Comparison of ENCODE assay signal across 1 cellular context in the genomic region with DNA sequence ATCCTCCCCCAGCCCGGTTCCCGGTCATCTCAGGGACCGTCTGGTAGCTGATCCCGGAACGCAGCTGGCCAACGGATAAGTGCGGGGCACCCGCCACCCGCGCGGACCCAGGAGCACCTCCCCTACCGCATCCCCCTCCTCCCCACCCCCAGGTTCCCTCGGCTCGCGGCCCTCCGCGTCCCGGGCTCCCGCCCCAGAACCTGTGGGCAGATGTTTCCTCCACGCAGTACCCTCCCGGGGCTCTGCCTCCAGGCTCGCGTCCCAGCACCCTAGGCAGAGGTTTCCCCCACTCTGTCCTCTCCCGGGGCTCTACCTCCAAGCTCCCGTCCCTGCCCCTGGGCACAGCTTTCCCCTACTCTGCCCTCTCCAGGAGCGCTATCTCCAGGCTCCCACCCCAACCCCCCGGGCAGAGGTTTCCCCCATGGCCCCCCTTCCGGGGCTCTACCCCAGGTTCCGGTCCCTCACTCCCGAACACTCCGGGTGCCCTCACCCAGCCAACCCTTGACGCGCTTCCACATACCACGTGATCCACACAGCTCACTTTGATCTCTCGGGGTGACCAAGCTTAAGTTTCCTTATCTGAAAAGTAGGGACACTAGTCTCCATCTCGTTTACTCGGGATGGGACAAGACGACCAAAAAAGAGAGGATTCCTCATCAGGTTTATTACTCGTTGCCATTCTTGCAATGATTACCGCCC.
TF ChIP-seq lines count a peak whose summit lies in the region.

Gene CCDC38 (minus strand): TSS at position 83 of the 699 bp plus-strand sequence. CDS start 6,105 bp downstream, outside the sequence.

TF ChIP-seq in HCT116, 20 proteins besides CTCF, POLR2A, EP300 and RAD21:
- TF ChIP-seq ZBTB33 (IDR thresholded peaks at IDR 0.05; ENCODE audit: extremely low read depth, insufficient replicate concordance, low read length) (no peak), YY1 (IDR thresholded peaks at IDR 0.05; ENCODE audit: extremely low read depth, insufficient replicate concordance, low read depth, low read length) (peak; percentile 10), SP1 (IDR thresholded peaks at IDR 0.05; ENCODE audit: low read depth) (peak; percentile 43), CEBPB (IDR thresholded peaks at IDR 0.05; ENCODE audit: low read depth) (no peak), ELF1 (IDR thresholded peaks at IDR 0.05; ENCODE audit: borderline replicate concordance, low read depth) (peak; percentile 39; the same call in 1 of the 2 replicates), ZFX (IDR thresholded peaks at IDR 0.05) (peak; percentile 23; the same call in 1 of the 2 replicates), SIN3A (IDR thresholded peaks at IDR 0.05; ENCODE audit: low read depth) (peak; percentile 16; the same call in 1 of the 2 replicates), EZH2phosphoT487 (IDR thresholded peaks at IDR 0.05; ENCODE audit: borderline replicate concordance) (no peak), ATF3 (IDR thresholded peaks at IDR 0.05) (no peak), EGR1 (IDR thresholded peaks at IDR 0.05; ENCODE audit: low read depth) (peak; percentile 70; the same call in 1 of the 2 replicates), FOSL1 (IDR thresholded peaks at IDR 0.05; ENCODE audit: low read depth) (no peak), EZH2 (IDR thresholded peaks at IDR 0.05) (no peak), ZNF274 (IDR thresholded peaks at IDR 0.05; ENCODE audit: low read depth, low read length) (no peak), POLR2AphosphoS5 (IDR thresholded peaks at IDR 0.05; ENCODE audit: low read depth, low read length) (peak; percentile 77), TCF7L2 (IDR thresholded peaks at IDR 0.05; ENCODE audit: borderline replicate concordance, extremely low read depth, insufficient read depth, insufficient read length) (peak; percentile 96), CBX3 (IDR thresholded peaks at IDR 0.05; ENCODE audit: low read depth) (0 out of 2 replicates have a peak, but pooled peaks have one; percentile 11), JUND (IDR thresholded peaks at IDR 0.05) (no peak), SRF (IDR thresholded peaks at IDR 0.05; ENCODE audit: low read depth) (no peak)
- TF ChIP-seq, protein P1, sequence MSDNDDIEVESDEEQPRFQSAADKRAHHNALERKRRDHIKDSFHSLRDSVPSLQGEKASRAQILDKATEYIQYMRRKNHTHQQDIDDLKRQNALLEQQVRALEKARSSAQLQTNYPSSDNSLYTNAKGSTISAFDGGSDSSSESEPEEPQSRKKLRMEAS (IDR thresholded peaks at IDR 0.05) = peak; percentile 59; the same call in 1 of the 2 replicates
- TF ChIP-seq, protein P2, sequence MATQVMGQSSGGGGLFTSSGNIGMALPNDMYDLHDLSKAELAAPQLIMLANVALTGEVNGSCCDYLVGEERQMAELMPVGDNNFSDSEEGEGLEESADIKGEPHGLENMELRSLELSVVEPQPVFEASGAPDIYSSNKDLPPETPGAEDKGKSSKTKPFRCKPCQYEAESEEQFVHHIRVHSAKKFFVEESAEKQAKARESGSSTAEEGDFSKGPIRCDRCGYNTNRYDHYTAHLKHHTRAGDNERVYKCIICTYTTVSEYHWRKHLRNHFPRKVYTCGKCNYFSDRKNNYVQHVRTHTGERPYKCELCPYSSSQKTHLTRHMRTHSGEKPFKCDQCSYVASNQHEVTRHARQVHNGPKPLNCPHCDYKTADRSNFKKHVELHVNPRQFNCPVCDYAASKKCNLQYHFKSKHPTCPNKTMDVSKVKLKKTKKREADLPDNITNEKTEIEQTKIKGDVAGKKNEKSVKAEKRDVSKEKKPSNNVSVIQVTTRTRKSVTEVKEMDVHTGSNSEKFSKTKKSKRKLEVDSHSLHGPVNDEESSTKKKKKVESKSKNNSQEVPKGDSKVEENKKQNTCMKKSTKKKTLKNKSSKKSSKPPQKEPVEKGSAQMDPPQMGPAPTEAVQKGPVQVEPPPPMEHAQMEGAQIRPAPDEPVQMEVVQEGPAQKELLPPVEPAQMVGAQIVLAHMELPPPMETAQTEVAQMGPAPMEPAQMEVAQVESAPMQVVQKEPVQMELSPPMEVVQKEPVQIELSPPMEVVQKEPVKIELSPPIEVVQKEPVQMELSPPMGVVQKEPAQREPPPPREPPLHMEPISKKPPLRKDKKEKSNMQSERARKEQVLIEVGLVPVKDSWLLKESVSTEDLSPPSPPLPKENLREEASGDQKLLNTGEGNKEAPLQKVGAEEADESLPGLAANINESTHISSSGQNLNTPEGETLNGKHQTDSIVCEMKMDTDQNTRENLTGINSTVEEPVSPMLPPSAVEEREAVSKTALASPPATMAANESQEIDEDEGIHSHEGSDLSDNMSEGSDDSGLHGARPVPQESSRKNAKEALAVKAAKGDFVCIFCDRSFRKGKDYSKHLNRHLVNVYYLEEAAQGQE (IDR thresholded peaks at IDR 0.05; ENCODE audit: low read depth) = no peak
